Comparison of ENCODE assay signal across 27 cellular contexts in genomic region chr10:35526775-35527174, GRCh38.
"Had no signal": no experiment of that assay in that cellular context is flagged by ENCODE, and none has a peak within 500 bp of the region (broad histone marks: within the 10 kb centered on the region; RNA-seq: fewer than 3 reads in every experiment).

No MANE protein-coding gene starts in this region.

- H3K27me3 Mint-ChIP-seq: activated CD4-positive, alpha-beta memory T cell treated with anti-CD3 and anti-CD28 coated beads for 36 hours; activated CD4-positive, alpha-beta T cell treated with anti-CD3 and anti-CD28 coated beads for 36 hours; activated CD4-positive, alpha-beta T cell treated with anti-CD3 and anti-CD28 coated beads, Interleukin-2, amount 10 ng/mL, durations not matched to agents 24 days and 14 days; activated CD8-positive, alpha-beta memory T cell treated with anti-CD3 and anti-CD28 coated beads, Interleukin-2, amount 10 ng/mL, durations not matched to agents 7 days and 5 days; activated naive CD8-positive, alpha-beta T cell treated with anti-CD3 and anti-CD28 coated beads, Interleukin-2, amount 10 ng/mL, durations not matched to agents 7 days and 5 days; brain had no signal

- H3K9me3 Mint-ChIP-seq: activated CD4-positive, alpha-beta memory T cell treated with anti-CD3 and anti-CD28 coated beads for 36 hours; activated CD4-positive, alpha-beta T cell treated with anti-CD3 and anti-CD28 coated beads, Interleukin-2, amount 10 ng/mL, durations not matched to agents 24 days and 14 days; activated naive CD4-positive, alpha-beta T cell treated with anti-CD3 and anti-CD28 coated beads for 36 hours; activated naive CD8-positive, alpha-beta T cell treated with anti-CD3 and anti-CD28 coated beads, Interleukin-2, amount 10 ng/mL, durations not matched to agents 7 days and 5 days; activated T-helper 1 cell treated with anti-CD3 and anti-CD28 coated beads, Interleukin-12 subunit alpha, Interleukin-12 subunit beta, Interleukin-2, Interleukin-4 antibody, amounts not matched to agents 30 ng/mL and 10 ng/mL and 1 ng/mL, durations not matched to agents 14 hours and 24 hours and 36 hours; activated T-helper 2 cell treated with anti-CD3 and anti-CD28 coated beads, Interferon-gamma antibody, Interleukin-2, Interleukin-4, amounts not matched to agents 10 μg/mL and 5 μg/mL and 100 μg/mL, durations not matched to agents 14 hours and 24 hours and 36 hours; brain had no signal

- H3K4me3 ChIP-seq: ascending aorta, breast epithelium, cardiac muscle cell, colonic mucosa, esophagus squamous epithelium, gastroesophageal sphincter had no signal

- H3K4me3 Mint-ChIP-seq: activated CD4-positive, alpha-beta memory T cell treated with anti-CD3 and anti-CD28 coated beads for 36 hours; activated CD4-positive, alpha-beta T cell treated with anti-CD3 and anti-CD28 coated beads for 36 hours; activated CD4-positive, alpha-beta T cell treated with anti-CD3 and anti-CD28 coated beads, Interleukin-2, amount 10 ng/mL, durations not matched to agents 24 days and 14 days; activated CD8-positive, alpha-beta memory T cell treated with anti-CD3 and anti-CD28 coated beads, Interleukin-2, amount 10 ng/mL, durations not matched to agents 7 days and 5 days; activated CD8-positive, alpha-beta T cell treated with anti-CD3 and anti-CD28 coated beads, Interleukin-2, amount 10 ng/mL, durations not matched to agents 7 days and 5 days; activated naive CD4-positive, alpha-beta T cell treated with anti-CD3 and anti-CD28 coated beads for 36 hours; activated naive CD8-positive, alpha-beta T cell treated with anti-CD3 and anti-CD28 coated beads, Interleukin-2, amount 10 ng/mL, durations not matched to agents 7 days and 5 days; activated T-helper 1 cell treated with anti-CD3 and anti-CD28 coated beads, Interleukin-12 subunit alpha, Interleukin-12 subunit beta, Interleukin-2, Interleukin-4 antibody, amounts not matched to agents 30 ng/mL and 10 ng/mL and 1 ng/mL, durations not matched to agents 14 hours and 24 hours and 36 hours had no signal

- ATAC-seq: activated CD4-positive, alpha-beta T cell treated with anti-CD3 and anti-CD28 coated beads for 36 hours; activated CD8-positive, alpha-beta memory T cell treated with anti-CD3 and anti-CD28 coated beads, Interleukin-2, amount 10 ng/mL, durations not matched to agents 7 days and 5 days; activated CD8-positive, alpha-beta T cell treated with anti-CD3 and anti-CD28 coated beads, Interleukin-2, amount 10 ng/mL, durations not matched to agents 7 days and 5 days; gastroesophageal sphincter had no signal

- H3K27ac Mint-ChIP-seq: activated CD4-positive, alpha-beta memory T cell treated with anti-CD3 and anti-CD28 coated beads for 36 hours; activated CD4-positive, alpha-beta T cell treated with anti-CD3 and anti-CD28 coated beads for 36 hours; activated CD4-positive, alpha-beta T cell treated with anti-CD3 and anti-CD28 coated beads, Interleukin-2, amount 10 ng/mL, durations not matched to agents 24 days and 14 days; activated CD8-positive, alpha-beta memory T cell treated with anti-CD3 and anti-CD28 coated beads, Interleukin-2, amount 10 ng/mL, durations not matched to agents 7 days and 5 days; activated CD8-positive, alpha-beta T cell treated with anti-CD3 and anti-CD28 coated beads, Interleukin-2, amount 10 ng/mL, durations not matched to agents 7 days and 5 days; activated naive CD4-positive, alpha-beta T cell treated with anti-CD3 and anti-CD28 coated beads for 36 hours; activated naive CD8-positive, alpha-beta T cell treated with anti-CD3 and anti-CD28 coated beads, Interleukin-2, amount 10 ng/mL, durations not matched to agents 7 days and 5 days; activated T-helper 1 cell treated with anti-CD3 and anti-CD28 coated beads, Interleukin-12 subunit alpha, Interleukin-12 subunit beta, Interleukin-2, Interleukin-4 antibody, amounts not matched to agents 30 ng/mL and 10 ng/mL and 1 ng/mL, durations not matched to agents 14 hours and 24 hours and 36 hours; activated T-helper 2 cell treated with anti-CD3 and anti-CD28 coated beads, Interferon-gamma antibody, Interleukin-2, Interleukin-4, amounts not matched to agents 10 μg/mL and 5 μg/mL and 100 μg/mL, durations not matched to agents 14 hours and 24 hours and 36 hours had no signal

- H3K4me1 Mint-ChIP-seq: activated CD8-positive, alpha-beta memory T cell treated with anti-CD3 and anti-CD28 coated beads, Interleukin-2, amount 10 ng/mL, durations not matched to agents 7 days and 5 days; activated naive CD8-positive, alpha-beta T cell treated with anti-CD3 and anti-CD28 coated beads, Interleukin-2, amount 10 ng/mL, durations not matched to agents 7 days and 5 days; brain had no signal

- DNase-seq: activated CD4-positive, alpha-beta memory T cell treated with anti-CD3 and anti-CD28 coated beads for 36 hours; activated CD4-positive, alpha-beta T cell treated with anti-CD3 and anti-CD28 coated beads for 36 hours; activated CD4-positive, alpha-beta T cell treated with anti-CD3 and anti-CD28 coated beads, Interleukin-2, amount 10 ng/mL, durations not matched to agents 24 days and 14 days; activated CD4-positive, CD25-positive, alpha-beta regulatory T cell; activated CD4-positive, CD25-positive, alpha-beta regulatory T cell treated with anti-CD3 and anti-CD28 coated beads, Interleukin-2, amount 50 U/mL, for 72 hours; activated CD8-positive, alpha-beta memory T cell treated with anti-CD3 and anti-CD28 coated beads, Interleukin-2, amount 10 ng/mL, durations not matched to agents 7 days and 5 days; activated CD8-positive, alpha-beta memory T cell treated with anti-CD3 and anti-CD28 coated beads, Interleukin-2, amount 50 U/mL, for 4 hours; activated CD8-positive, alpha-beta T cell treated with anti-CD3 and anti-CD28 coated beads, Interleukin-2, amount 10 ng/mL, durations not matched to agents 7 days and 5 days; activated effector memory CD4-positive, alpha-beta T cell treated with anti-CD3 and anti-CD28 coated beads, Interleukin-2, amount 50 U/mL, for 16 hours; activated naive CD4-positive, alpha-beta T cell treated with anti-CD3 and anti-CD28 coated beads for 36 hours; activated naive CD8-positive, alpha-beta T cell treated with anti-CD3 and anti-CD28 coated beads, Interleukin-2, amount 10 ng/mL, durations not matched to agents 7 days and 5 days; activated T-cell treated with anti-CD3 and anti-CD28 coated beads, Interleukin-2, amount 50 U/mL, for 1 hour; activated T-cell treated with anti-CD3 and anti-CD28 coated beads, Interleukin-2, amount 50 U/mL, for 48 hours; central memory CD4-positive, alpha-beta T cell; cerebellar nuclear complex; colonic mucosa; effector CD8-positive, alpha-beta T cell; esophagus squamous epithelium; foreskin melanocyte; T-helper 2 cell had no signal
